ENCODE assay signal across 15 cellular contexts in the genomic region with DNA sequence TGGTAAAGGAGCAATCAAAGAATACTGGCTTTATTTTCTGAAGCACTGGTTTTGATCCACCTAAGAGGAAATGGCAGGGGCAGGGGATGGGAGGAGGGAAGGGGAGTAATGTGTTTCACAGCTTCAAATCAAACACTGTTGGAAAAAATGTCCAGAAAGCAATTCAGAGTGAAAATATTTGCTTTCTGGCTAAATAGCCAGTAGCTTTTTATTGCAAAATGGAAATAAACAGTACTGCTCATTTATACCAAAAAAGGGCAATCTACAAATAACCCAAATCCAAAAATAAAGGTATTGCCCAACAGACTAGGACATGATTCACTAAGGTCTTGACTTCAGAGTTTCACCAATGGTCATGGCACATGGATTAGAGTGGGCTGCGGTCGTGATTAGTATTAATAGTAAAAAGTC.
DNase-seq lines count a peak whose midpoint lies in the region; ATAC-seq and TF ChIP-seq lines count a peak whose summit lies in the region.
"Had no signal": no experiment of that assay in that cellular context is flagged by ENCODE, and none has a peak within 500 bp of the region (broad histone marks: within the 10 kb centered on the region; RNA-seq: fewer than 3 reads in every experiment).

No MANE protein-coding gene starts in this region.

- 70 to 88% methylated on average over 2 of the region's 2 CpGs for WGBS in gastroesophageal sphincter (ENCODE audit: low coverage in 1 of 2), 2 donors

- H3K36me3 ChIP-seq in gastroesophageal sphincter, result no peaks in the 10 kb centered on the region

- TF ChIP-seq EP300 in gastroesophageal sphincter (IDR thresholded peaks at IDR 0.05), result no peak

- H3K4me3 Mint-ChIP-seq in HFFc6 (peak overlapping the region; percentile 75), progenitor cell of endocrine pancreas (ENCODE audit: low read depth) (no peak overlapping the region)
- H3K4me3 Mint-ChIP-seq: activated naive CD4-positive, alpha-beta T cell treated with anti-CD3 and anti-CD28 coated beads, Interleukin-2, amount 50 U/mL, for 24 hours had no signal

- H3K4me1 Mint-ChIP-seq in HFFc6 (ENCODE audit: low read depth) (peaks cover 98% of the 10 kb centered on the region), progenitor cell of endocrine pancreas (ENCODE audit: low read depth) (no peaks in the 10 kb centered on the region)
- H3K4me1 Mint-ChIP-seq: activated naive CD4-positive, alpha-beta T cell treated with anti-CD3 and anti-CD28 coated beads, Interleukin-2, amount 50 U/mL, for 24 hours had no signal

- peak; percentile 74 for ATAC-seq in gastroesophageal sphincter
- ATAC-seq in HG03457 (IDR thresholded peaks at IDR 0.05; ENCODE audit: unreplicated experiment), result no peak
- no peak for ATAC-seq in HG03280 (IDR thresholded peaks at IDR 0.05; ENCODE audit: unreplicated experiment)
- no peak for ATAC-seq in HG03196 (IDR thresholded peaks at IDR 0.05; ENCODE audit: unreplicated experiment)
- ATAC-seq: HCT116, psoas muscle had no signal

- H3K27ac Mint-ChIP-seq in HFFc6 (peak overlapping the region; percentile 92), progenitor cell of endocrine pancreas (no peak overlapping the region)
- H3K27ac Mint-ChIP-seq: activated naive CD4-positive, alpha-beta T cell treated with anti-CD3 and anti-CD28 coated beads, Interleukin-2, amount 50 U/mL, for 24 hours had no signal

- DNase-seq in HFFc6, result peak; percentile 92
- DNase-seq in amniotic epithelial cell (ENCODE audit: low read depth), result peak; percentile 78
- DNase-seq in stromal cell of bone marrow (ENCODE audit: low read depth), result peak; percentile 68
- no peak for DNase-seq in progenitor cell of endocrine pancreas (ENCODE audit: low spot score, unreplicated experiment)
- DNase-seq: dorsolateral prefrontal cortex, hypothalamus, midbrain, NCI-H2029 treated with DMSO at 0.1 percent for 48 hours, psoas muscle had no signal

- no peaks in the 10 kb centered on the region for H3K27me3 ChIP-seq in gastroesophageal sphincter

- no peak overlapping the region for H3K4me3 ChIP-seq in gastroesophageal sphincter
- H3K4me3 ChIP-seq: dorsolateral prefrontal cortex, psoas muscle had no signal

- no peak for TF ChIP-seq POLR2A in gastroesophageal sphincter (IDR thresholded peaks at IDR 0.05)

- TF ChIP-seq CTCF in HFFc6 (IDR thresholded peaks at IDR 0.05), result no peak
- TF ChIP-seq CTCF in gastroesophageal sphincter (IDR thresholded peaks at IDR 0.05), result no peak
- no peak for TF ChIP-seq CTCF in progenitor cell of endocrine pancreas (IDR thresholded peaks at IDR 0.05; ENCODE audit: unreplicated experiment)

- H3K27ac ChIP-seq in gastroesophageal sphincter, result peak overlapping the region in 1 of 4 donors; percentile 7
- H3K27ac ChIP-seq: dorsolateral prefrontal cortex, psoas muscle had no signal

- no peaks in the 10 kb centered on the region for H3K9me3 ChIP-seq in gastroesophageal sphincter
- H3K9me3 ChIP-seq: psoas muscle had no signal

- no peaks in the 10 kb centered on the region for H3K27me3 Mint-ChIP-seq in HFFc6 (ENCODE audit: insufficient read depth)
- H3K27me3 Mint-ChIP-seq in progenitor cell of endocrine pancreas, result peaks cover 5% of the 10 kb centered on the region

- H3K9me3 Mint-ChIP-seq in HFFc6 (peaks cover under 1% of the 10 kb centered on the region; the same call in 1 of the 2 replicates), progenitor cell of endocrine pancreas (ENCODE audit: low read depth) (no peaks in the 10 kb centered on the region)
- H3K9me3 Mint-ChIP-seq: activated naive CD4-positive, alpha-beta T cell treated with anti-CD3 and anti-CD28 coated beads, Interleukin-2, amount 50 U/mL, for 24 hours had no signal

- H3K36me3 Mint-ChIP-seq in HFFc6 (ENCODE audit: low read depth), result peaks cover 12% of the 10 kb centered on the region
- H3K36me3 Mint-ChIP-seq in progenitor cell of endocrine pancreas (ENCODE audit: insufficient read depth), result no peaks in the 10 kb centered on the region
- H3K36me3 Mint-ChIP-seq: activated naive CD4-positive, alpha-beta T cell treated with anti-CD3 and anti-CD28 coated beads, Interleukin-2, amount 50 U/mL, for 24 hours had no signal

- peaks cover 0 to 11% (median 2%) of the 10 kb centered on the region in 3 donors for H3K4me1 ChIP-seq in gastroesophageal sphincter
- H3K4me1 ChIP-seq: psoas muscle had no signal
